ENCODE assay signal across 8 cellular contexts in genomic region chr12:50224026-50224692, GRCh38. TPM values are rescaled to one million over a fixed set of nuclear protein-coding genes. Genes with fewer than 3 reads are reported as not detected.
DNase-seq lines count a peak whose midpoint lies in the region; ATAC-seq, FAIRE-seq and TF ChIP-seq lines count a peak whose summit lies in the region.

No MANE protein-coding gene starts in this region.

- H3K9me3 ChIP-seq in cardiac muscle cell (ENCODE audit: low read depth) (no peaks in the 10 kb centered on the region), heart right ventricle (no peaks in the 10 kb centered on the region)

- H3K27ac ChIP-seq in cardiac muscle cell (peak overlapping the region; percentile 60), heart right ventricle (peak overlapping the region in 1 of 10 donors; percentile 10)

- FAIRE-seq in urothelium cell line (lab: Jason Lieb, UNC), result no peak

- no peaks in the 10 kb centered on the region for H3K27me3 ChIP-seq in cardiac muscle cell
- no peaks in the 10 kb centered on the region for H3K27me3 ChIP-seq in heart right ventricle

- no peak for ATAC-seq in heart right ventricle
- ATAC-seq in HG03039 (IDR thresholded peaks at IDR 0.05; ENCODE audit: unreplicated experiment), result no peak

- TF ChIP-seq POLR2A in lower leg skin (IDR thresholded peaks at IDR 0.05), result no peak

- no peak for TF ChIP-seq CTCF in cardiac muscle cell (IDR thresholded peaks at IDR 0.05; ENCODE audit: low read depth, low read length)
- TF ChIP-seq CTCF in heart right ventricle (IDR thresholded peaks at IDR 0.05), result no peak
- TF ChIP-seq CTCF in lower leg skin (IDR thresholded peaks at IDR 0.05), result no peak

- no peak overlapping the region for H3K4me3 ChIP-seq in cardiac muscle cell
- H3K4me3 ChIP-seq in heart right ventricle, result no peak overlapping the region
- no peak overlapping the region for H3K4me3 ChIP-seq in lower leg skin (ENCODE audit: low read depth, poor library complexity, severe bottlenecking)

- H3K4me1 ChIP-seq in cardiac muscle cell (ENCODE audit: low read depth) (peaks cover 15% of the 10 kb centered on the region), heart right ventricle (peaks cover 0 to 43% (median 27%) of the 10 kb centered on the region in 9 donors)

- intact Hi-C loops in heart right ventricle (cut with DNase I), result loop anchor here in 4 of 10 donors (5.0 to 10.0 kb wide), 3 partner anchors 58 to 88 kb away; partner anchors contain the start of gene LIMA1 (in 3 of the 4)
- intact Hi-C loops in lower leg skin (cut with DNase I; ENCODE audit: low total_unique reads), result no loop called here

- H3K36me3 ChIP-seq in cardiac muscle cell, result no peaks in the 10 kb centered on the region
- peaks cover 0 to 14% (median 0%) of the 10 kb centered on the region in 9 donors for H3K36me3 ChIP-seq in heart right ventricle

- WGBS in heart right ventricle, 2 donors, result 86 to 90% methylated on average over 2 of the region's 2 CpGs
- 41 to 58% methylated on average over 2 of the region's 2 CpGs for WGBS in lower leg skin, 2 donors

- DNase-seq in cardiac muscle cell (ENCODE audit: low read depth in 1 of 2, low spot score in 1 of 2), result no peak
- no peak for DNase-seq in heart right ventricle
- DNase-seq in NCI-H2029 (lab: John Stamatoyannopoulos, UW), result peak; percentile 97
- DNase-seq in activated CD8-positive, alpha-beta memory T cell treated with anti-CD3 and anti-CD28 coated beads, Interleukin-2, amount 50 U/mL, for 4 hours, result peak; percentile 26
- peak; percentile 92 for DNase-seq in islet precursor cell
- peak; percentile 77 for DNase-seq in urothelium cell line (ENCODE audit: low spot score)
- DNase-seq in lower leg skin (ENCODE audit: low spot score in 2 of 2), result no peak

RNA-seq across cellular contexts. Expression of gene CERS5, which starts 57.0 kb away (rescaled TPM):
- total RNA-seq in cardiac muscle cell (51.9 and 78.4 TPM in 2 replicates), heart right ventricle (10 to 100 TPM in 8 of 10 donors, 1 to 10 TPM in 2; 8.3 to 15.6 (median 11.4) TPM), lower leg skin (10 to 100 TPM; 31.8 to 34.5 (median 32.5) TPM)
- polyA plus RNA-seq in cardiac muscle cell (107 and 127 TPM in 2 replicates), heart right ventricle (10 to 100 TPM; 19.2 to 51.7 TPM)

RNA-seq across cellular contexts. Expression of gene LIMA1, which starts 59.2 kb away (rescaled TPM):
- total RNA-seq in cardiac muscle cell (12.6 and 12.8 TPM in 2 replicates), heart right ventricle (10 to 100 TPM; 13.8 to 26.0 (median 16.2) TPM), lower leg skin (10 to 100 TPM; 47.2 to 62.1 (median 54.5) TPM)
- polyA plus RNA-seq in cardiac muscle cell (8.9 and 9.9 TPM in 2 replicates), heart right ventricle (10 to 100 TPM; 10.6 to 34.4 TPM)

Comparison
In these comparisons a context has a peak if more than half of its experiments do, and no peak if none do; other contexts are left out.
1. DNase-seq: peak in NCI-H2029 (single experiment), activated CD8-positive, alpha-beta memory T cell treated with anti-CD3 and anti-CD28 coated beads, Interleukin-2, amount 50 U/mL, for 4 hours (single experiment), islet precursor cell (single experiment) and urothelium cell line (single experiment); none in cardiac muscle cell (0 of 2), heart right ventricle (0 of 2) and lower leg skin (0 of 2).